1 cellular context compared by ENCODE assay signal in genomic region chr2:135227386-135227785, GRCh38.
TF ChIP-seq lines count a peak whose summit lies in the region.

No MANE protein-coding gene starts in this region.

TF ChIP-seq in HepG2, 621 proteins besides CTCF, POLR2A, EP300 and RAD21 (continued from another document):
- TF ChIP-seq MLXIP (CRISPR knock-in tag; IDR thresholded peaks at IDR 0.05; ENCODE audit: borderline replicate concordance), result no peak
- TF ChIP-seq NFE2 (CRISPR knock-in tag; IDR thresholded peaks at IDR 0.05), result no peak
- no peak for TF ChIP-seq ZNF354B (CRISPR knock-in tag; IDR thresholded peaks at IDR 0.05)
- no peak for TF ChIP-seq CHD2 (IDR thresholded peaks at IDR 0.05; ENCODE audit: low read depth, low read length)
- TF ChIP-seq ZNF616 (CRISPR knock-in tag; IDR thresholded peaks at IDR 0.05; ENCODE audit: low read depth), result no peak
- TF ChIP-seq KDM3A (CRISPR knock-in tag; IDR thresholded peaks at IDR 0.05; ENCODE audit: low read depth), result no peak
- TF ChIP-seq ZNF24 (IDR thresholded peaks at IDR 0.05), result no peak
